13 cellular contexts compared by ENCODE assay signal in the genomic region with DNA sequence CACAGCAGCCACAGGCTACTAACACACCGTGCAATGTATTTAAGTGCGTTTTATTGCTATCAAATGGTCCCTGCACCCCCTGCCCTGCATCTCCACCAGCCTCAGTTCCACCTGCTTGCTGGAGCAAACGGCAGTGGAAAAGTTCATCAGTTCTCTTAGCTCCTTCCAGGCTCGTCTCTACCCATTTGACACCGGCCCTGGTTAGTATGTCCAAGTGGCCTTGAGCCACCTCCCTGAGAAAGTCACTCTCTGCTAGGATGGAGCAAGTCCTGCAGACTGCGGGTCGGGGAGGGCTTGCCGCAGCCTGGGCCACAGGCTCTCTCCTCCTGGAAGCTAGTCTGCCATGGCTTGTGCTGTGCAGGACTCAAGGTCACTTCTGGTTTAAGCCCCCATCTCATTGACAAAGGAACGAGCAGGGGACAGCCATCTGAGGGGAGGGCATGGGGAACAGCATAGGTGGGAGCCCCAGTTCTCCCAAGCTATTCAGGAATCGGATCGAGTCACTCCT.
A peak's percentile ranks its signal among the peaks of the same experiment; 100 is the strongest.
DNase-seq lines count a peak whose midpoint lies in the region; ATAC-seq and TF ChIP-seq lines count a peak whose summit lies in the region.
"Had no signal": no experiment of that assay in that cellular context is flagged by ENCODE, and none has a peak within 500 bp of the region (broad histone marks: within the 10 kb centered on the region; RNA-seq: fewer than 3 reads in every experiment).

No MANE protein-coding gene starts in this region.

- no peak overlapping the region for H3K4me2 ChIP-seq in mesenchymal stem cell (ENCODE audit: low read length, poor library complexity, severe bottlenecking)
- H3K4me2 ChIP-seq: A549 had no signal

- no peak overlapping the region for H4K8ac ChIP-seq in mesenchymal stem cell (ENCODE audit: low read length)

- no peak overlapping the region for H3K4me3 ChIP-seq in RWPE2 (ENCODE audit: severe bottlenecking)
- H3K4me3 ChIP-seq in mesenchymal stem cell (ENCODE audit: insufficient read depth in 1 of 2, low read depth in 1 of 2, low read length in 2 of 2), result no peak overlapping the region
- H3K4me3 ChIP-seq in esophagus muscularis mucosa, result no peak overlapping the region
- H3K4me3 ChIP-seq: A549, GM12878, GM23248 had no signal

- no peak overlapping the region for H3K23ac ChIP-seq in mesenchymal stem cell (ENCODE audit: low read length in 2 of 2)

- peak overlapping the region; percentile 0 for H2AK5ac ChIP-seq in mesenchymal stem cell (ENCODE audit: low read length, severe bottlenecking)

- no peak overlapping the region for H2BK15ac ChIP-seq in mesenchymal stem cell (ENCODE audit: low read depth, poor library complexity, severe bottlenecking)

- no peaks in the 10 kb centered on the region for H3K79me1 ChIP-seq in mesenchymal stem cell (replicated peaks; ENCODE audit: low read length, poor library complexity, severe bottlenecking)

- DNase-seq in RWPE2 (ENCODE audit: low spot score) (peak; percentile 19), mesenchymal stem cell (no peak), sciatic nerve (ENCODE audit: low spot score) (peak; percentile 40), esophagus muscularis mucosa (ENCODE audit: extremely low spot score) (no peak), hepatic stellate cell (ENCODE audit: low spot score) (no peak)
- no peak for DNase-seq in effector CD8-positive, alpha-beta T cell (lab: John Stamatoyannopoulos, UW)
- DNase-seq: C1 segment of cervical spinal cord, DMS79, GM23248 had no signal

- H3K36me3 ChIP-seq in RWPE2 (ENCODE audit: low read depth) (no peaks in the 10 kb centered on the region), mesenchymal stem cell (ENCODE audit: control insufficient read depth in 1 of 2, insufficient read depth in 2 of 2, low read depth in 1 of 2, low read length in 2 of 2) (no peaks in the 10 kb centered on the region), esophagus muscularis mucosa (no peaks in the 10 kb centered on the region)

- TF ChIP-seq POLR2A in esophagus muscularis mucosa (IDR thresholded peaks at IDR 0.05; ENCODE audit: low read depth), result no peak

- TF ChIP-seq CTCF in RWPE2 (IDR thresholded peaks at IDR 0.05; ENCODE audit: poor library complexity, severe bottlenecking) (no peak), esophagus muscularis mucosa (IDR thresholded peaks at IDR 0.05) (no peak)

- H3K4me1 ChIP-seq in RWPE2 (ENCODE audit: insufficient read depth, poor library complexity, severe bottlenecking) (peaks cover 10% of the 10 kb centered on the region), mesenchymal stem cell (ENCODE audit: control insufficient read depth, insufficient read depth, low read depth, low read length) (peaks cover 31% of the 10 kb centered on the region), esophagus muscularis mucosa (peaks cover 30 to 40% (median 32%) of the 10 kb centered on the region in 4 donors)

- H3K18ac ChIP-seq in mesenchymal stem cell (ENCODE audit: low read depth in 1 of 2, low read length in 2 of 2), result no peak overlapping the region

- H3K9ac ChIP-seq in mesenchymal stem cell (ENCODE audit: low read length), result no peak overlapping the region
- H3K9ac ChIP-seq: GM23248 had no signal

- intact Hi-C loops in sciatic nerve (cut with DNase I), result no loop called here
- intact Hi-C loops in esophagus muscularis mucosa (cut with DNase I), result no loop called here

- no peak overlapping the region for H3K14ac ChIP-seq in mesenchymal stem cell (ENCODE audit: low read length in 2 of 2)

- no peaks in the 10 kb centered on the region for H3K9me3 ChIP-seq in RWPE2 (ENCODE audit: severe bottlenecking)
- no peaks in the 10 kb centered on the region for H3K9me3 ChIP-seq in mesenchymal stem cell (ENCODE audit: control insufficient read depth, low read length)
- no peaks in the 10 kb centered on the region for H3K9me3 ChIP-seq in esophagus muscularis mucosa
- H3K9me3 ChIP-seq: A549 had no signal

- H2AFZ ChIP-seq in mesenchymal stem cell (ENCODE audit: low read depth, low read length), result no peak overlapping the region
- H2AFZ ChIP-seq: GM23248 had no signal

- H2BK12ac ChIP-seq in mesenchymal stem cell (ENCODE audit: low read length in 2 of 2), result no peak overlapping the region

- WGBS in mesenchymal stem cell, result 85% methylated on average over 11 of the region's 11 CpGs
- WGBS in esophagus muscularis mucosa, result 81% methylated on average over 11 of the region's 11 CpGs

- peak overlapping the region in 1 of 2 experiments; percentile 5 for H3K4ac ChIP-seq in mesenchymal stem cell (ENCODE audit: low read depth in 1 of 2, low read length in 2 of 2)

- H2BK5ac ChIP-seq in mesenchymal stem cell (ENCODE audit: low read depth, low read length, poor library complexity, severe bottlenecking), result no peak overlapping the region

- H4K91ac ChIP-seq in mesenchymal stem cell (ENCODE audit: low read length), result peak overlapping the region; percentile 53

- TF ChIP-seq EP300 in esophagus muscularis mucosa (IDR thresholded peaks at IDR 0.05), result no peak

- H3K27me3 ChIP-seq in RWPE2 (ENCODE audit: insufficient read depth, poor library complexity, severe bottlenecking) (no peaks in the 10 kb centered on the region), mesenchymal stem cell (ENCODE audit: control insufficient read depth in 1 of 2, insufficient read depth in 1 of 2, low read length in 2 of 2) (no peaks in the 10 kb centered on the region), esophagus muscularis mucosa (no peaks in the 10 kb centered on the region)

- ATAC-seq in RWPE2 (ENCODE audit: low read depth) (no peak), sciatic nerve (no peak)
- ATAC-seq: A549, GM12878, HCT116 had no signal

- H3K27ac ChIP-seq in RWPE2 (ENCODE audit: poor library complexity, severe bottlenecking) (no peak overlapping the region), mesenchymal stem cell (ENCODE audit: low read length, poor library complexity, severe bottlenecking) (no peak overlapping the region), esophagus muscularis mucosa (replicated peaks in 1 of 4) (no peak overlapping the region)
- H3K27ac ChIP-seq: A549, GM23248, HL-60 had no signal

- no peak overlapping the region for H2BK120ac ChIP-seq in mesenchymal stem cell (ENCODE audit: low read depth, low read length)

Comparison
In these comparisons a context has a peak if more than half of its experiments do, and no peak if none do; other contexts are left out.
1. DNase-seq: peak in RWPE2 (single experiment) and sciatic nerve (single experiment); none in mesenchymal stem cell (single experiment), effector CD8-positive, alpha-beta T cell (single experiment), esophagus muscularis mucosa (single experiment) and hepatic stellate cell (single experiment).